Comparison of ENCODE assay signal across 9 cellular contexts in genomic region chr5:137448868-137449267, GRCh38.
"Had no signal": no experiment of that assay in that cellular context is flagged by ENCODE, and none has a peak within 500 bp of the region (broad histone marks: within the 10 kb centered on the region; RNA-seq: fewer than 3 reads in every experiment).

No MANE protein-coding gene starts in this region.

- H3K4me3 Mint-ChIP-seq: GM23338, HFFc6, IgD-negative memory B cell had no signal

- DNase-seq: HFFc6, KBM-7 had no signal

- H3K36me3 ChIP-seq: HAP-1 had no signal

- H3K27ac Mint-ChIP-seq: GM23338, HFFc6, IgD-negative memory B cell had no signal

- H3K9me3 ChIP-seq: HAP-1 had no signal

- H3K4me2 ChIP-seq: GM23338, KMS-11 had no signal

- H3K27ac ChIP-seq: HL-60, KMS-11 had no signal

- H3K4me3 ChIP-seq: GM23338, HAP-1 had no signal

- H3K4me1 ChIP-seq: HAP-1 had no signal

- H3K4me1 Mint-ChIP-seq: IgD-negative memory B cell had no signal

- H3K36me3 Mint-ChIP-seq: IgD-negative memory B cell had no signal

- H3K9ac ChIP-seq: KMS-11 had no signal

- H2AFZ ChIP-seq: GM23338 had no signal

- H3K9me3 Mint-ChIP-seq: GM23338, HFFc6, IgD-negative memory B cell had no signal

- ATAC-seq: GM23338, HCT116, HepG2 had no signal
